2 cellular contexts compared by ENCODE assay signal in genomic region chr6:118967239-118967638, GRCh38.
TF ChIP-seq lines count a peak whose summit lies in the region.

No MANE protein-coding gene starts in this region.

TF ChIP-seq in HepG2, 621 proteins besides CTCF, POLR2A, EP300 and RAD21:
- no peak for TF ChIP-seq FOSL1 (CRISPR knock-in tag; IDR thresholded peaks at IDR 0.05; ENCODE audit: borderline replicate concordance)
- no peak for TF ChIP-seq YEATS4 (CRISPR knock-in tag; IDR thresholded peaks at IDR 0.05; ENCODE audit: borderline replicate concordance)
- TF ChIP-seq ZNF274 (CRISPR knock-in tag; IDR thresholded peaks at IDR 0.05), result no peak
- TF ChIP-seq, protein P1, sequence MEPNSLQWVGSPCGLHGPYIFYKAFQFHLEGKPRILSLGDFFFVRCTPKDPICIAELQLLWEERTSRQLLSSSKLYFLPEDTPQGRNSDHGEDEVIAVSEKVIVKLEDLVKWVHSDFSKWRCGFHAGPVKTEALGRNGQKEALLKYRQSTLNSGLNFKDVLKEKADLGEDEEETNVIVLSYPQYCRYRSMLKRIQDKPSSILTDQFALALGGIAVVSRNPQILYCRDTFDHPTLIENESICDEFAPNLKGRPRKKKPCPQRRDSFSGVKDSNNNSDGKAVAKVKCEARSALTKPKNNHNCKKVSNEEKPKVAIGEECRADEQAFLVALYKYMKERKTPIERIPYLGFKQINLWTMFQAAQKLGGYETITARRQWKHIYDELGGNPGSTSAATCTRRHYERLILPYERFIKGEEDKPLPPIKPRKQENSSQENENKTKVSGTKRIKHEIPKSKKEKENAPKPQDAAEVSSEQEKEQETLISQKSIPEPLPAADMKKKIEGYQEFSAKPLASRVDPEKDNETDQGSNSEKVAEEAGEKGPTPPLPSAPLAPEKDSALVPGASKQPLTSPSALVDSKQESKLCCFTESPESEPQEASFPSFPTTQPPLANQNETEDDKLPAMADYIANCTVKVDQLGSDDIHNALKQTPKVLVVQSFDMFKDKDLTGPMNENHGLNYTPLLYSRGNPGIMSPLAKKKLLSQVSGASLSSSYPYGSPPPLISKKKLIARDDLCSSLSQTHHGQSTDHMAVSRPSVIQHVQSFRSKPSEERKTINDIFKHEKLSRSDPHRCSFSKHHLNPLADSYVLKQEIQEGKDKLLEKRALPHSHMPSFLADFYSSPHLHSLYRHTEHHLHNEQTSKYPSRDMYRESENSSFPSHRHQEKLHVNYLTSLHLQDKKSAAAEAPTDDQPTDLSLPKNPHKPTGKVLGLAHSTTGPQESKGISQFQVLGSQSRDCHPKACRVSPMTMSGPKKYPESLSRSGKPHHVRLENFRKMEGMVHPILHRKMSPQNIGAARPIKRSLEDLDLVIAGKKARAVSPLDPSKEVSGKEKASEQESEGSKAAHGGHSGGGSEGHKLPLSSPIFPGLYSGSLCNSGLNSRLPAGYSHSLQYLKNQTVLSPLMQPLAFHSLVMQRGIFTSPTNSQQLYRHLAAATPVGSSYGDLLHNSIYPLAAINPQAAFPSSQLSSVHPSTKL (CRISPR knock-in tag; IDR thresholded peaks at IDR 0.05), result no peak
- TF ChIP-seq CREB1 (IDR thresholded peaks at IDR 0.05), result peak; percentile 79
- no peak for TF ChIP-seq CREB1 (CRISPR knock-in tag; IDR thresholded peaks at IDR 0.05)
- no peak for TF ChIP-seq ATAD3A (CRISPR knock-in tag; IDR thresholded peaks at IDR 0.05)
- no peak for TF ChIP-seq NFKBIZ (CRISPR knock-in tag; IDR thresholded peaks at IDR 0.05)
- no peak for TF ChIP-seq SRSF9 (IDR thresholded peaks at IDR 0.05; ENCODE audit: borderline replicate concordance, insufficient read depth, low read depth, low read length, poor library complexity, severe bottlenecking)
- TF ChIP-seq, protein P2, sequence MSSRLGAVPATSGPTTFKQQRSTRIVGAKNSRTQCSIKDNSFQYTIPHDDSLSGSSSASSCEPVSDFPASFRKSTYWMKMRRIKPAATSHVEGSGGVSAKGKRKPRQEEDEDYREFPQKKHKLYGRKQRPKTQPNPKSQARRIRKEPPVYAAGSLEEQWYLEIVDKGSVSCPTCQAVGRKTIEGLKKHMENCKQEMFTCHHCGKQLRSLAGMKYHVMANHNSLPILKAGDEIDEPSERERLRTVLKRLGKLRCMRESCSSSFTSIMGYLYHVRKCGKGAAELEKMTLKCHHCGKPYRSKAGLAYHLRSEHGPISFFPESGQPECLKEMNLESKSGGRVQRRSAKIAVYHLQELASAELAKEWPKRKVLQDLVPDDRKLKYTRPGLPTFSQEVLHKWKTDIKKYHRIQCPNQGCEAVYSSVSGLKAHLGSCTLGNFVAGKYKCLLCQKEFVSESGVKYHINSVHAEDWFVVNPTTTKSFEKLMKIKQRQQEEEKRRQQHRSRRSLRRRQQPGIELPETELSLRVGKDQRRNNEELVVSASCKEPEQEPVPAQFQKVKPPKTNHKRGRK (CRISPR knock-in tag; IDR thresholded peaks at IDR 0.05), result no peak
- no peak for TF ChIP-seq ISX (CRISPR knock-in tag; conservative IDR thresholded peaks at IDR 0.05)
- no peak for TF ChIP-seq FOXP4 (CRISPR knock-in tag; IDR thresholded peaks at IDR 0.05)
- TF ChIP-seq, protein P3, sequence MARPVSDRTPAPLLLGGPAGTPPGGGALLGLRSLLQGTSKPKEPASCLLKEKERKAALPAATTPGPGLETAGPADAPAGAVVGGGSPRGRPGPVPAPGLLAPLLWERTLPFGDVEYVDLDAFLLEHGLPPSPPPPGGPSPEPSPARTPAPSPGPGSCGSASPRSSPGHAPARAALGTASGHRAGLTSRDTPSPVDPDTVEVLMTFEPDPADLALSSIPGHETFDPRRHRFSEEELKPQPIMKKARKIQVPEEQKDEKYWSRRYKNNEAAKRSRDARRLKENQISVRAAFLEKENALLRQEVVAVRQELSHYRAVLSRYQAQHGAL (CRISPR knock-in tag; IDR thresholded peaks at IDR 0.05; ENCODE audit: not compliant biosample characterization), result no peak
- no peak for TF ChIP-seq ZNF891 (CRISPR knock-in tag; IDR thresholded peaks at IDR 0.05)
- peak; percentile 94 for TF ChIP-seq ATF7 (IDR thresholded peaks at IDR 0.05)
- no peak for TF ChIP-seq ATF7 (CRISPR knock-in tag; IDR thresholded peaks at IDR 0.05)
- no peak for TF ChIP-seq MNT (IDR thresholded peaks at IDR 0.05)
- TF ChIP-seq, protein P4, sequence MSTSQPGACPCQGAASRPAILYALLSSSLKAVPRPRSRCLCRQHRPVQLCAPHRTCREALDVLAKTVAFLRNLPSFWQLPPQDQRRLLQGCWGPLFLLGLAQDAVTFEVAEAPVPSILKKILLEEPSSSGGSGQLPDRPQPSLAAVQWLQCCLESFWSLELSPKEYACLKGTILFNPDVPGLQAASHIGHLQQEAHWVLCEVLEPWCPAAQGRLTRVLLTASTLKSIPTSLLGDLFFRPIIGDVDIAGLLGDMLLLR (CRISPR knock-in tag; IDR thresholded peaks at IDR 0.05), result no peak

TF ChIP-seq in GM12878, 131 proteins besides CTCF, POLR2A, EP300 and RAD21:
- TF ChIP-seq ATF7 (IDR thresholded peaks at IDR 0.05; ENCODE audit: low read depth), result peak; percentile 69
- TF ChIP-seq SKIL (IDR thresholded peaks at IDR 0.05; ENCODE audit: low read depth, poor library complexity, severe bottlenecking), result no peak
- no peak for TF ChIP-seq HDAC2 (IDR thresholded peaks at IDR 0.05)
- no peak for TF ChIP-seq MYC (IDR thresholded peaks at IDR 0.05; ENCODE audit: insufficient read depth, insufficient read length, insufficient replicate concordance, low read length, severe bottlenecking)
